ENCODE assay signal across 8 cellular contexts in the genomic region with DNA sequence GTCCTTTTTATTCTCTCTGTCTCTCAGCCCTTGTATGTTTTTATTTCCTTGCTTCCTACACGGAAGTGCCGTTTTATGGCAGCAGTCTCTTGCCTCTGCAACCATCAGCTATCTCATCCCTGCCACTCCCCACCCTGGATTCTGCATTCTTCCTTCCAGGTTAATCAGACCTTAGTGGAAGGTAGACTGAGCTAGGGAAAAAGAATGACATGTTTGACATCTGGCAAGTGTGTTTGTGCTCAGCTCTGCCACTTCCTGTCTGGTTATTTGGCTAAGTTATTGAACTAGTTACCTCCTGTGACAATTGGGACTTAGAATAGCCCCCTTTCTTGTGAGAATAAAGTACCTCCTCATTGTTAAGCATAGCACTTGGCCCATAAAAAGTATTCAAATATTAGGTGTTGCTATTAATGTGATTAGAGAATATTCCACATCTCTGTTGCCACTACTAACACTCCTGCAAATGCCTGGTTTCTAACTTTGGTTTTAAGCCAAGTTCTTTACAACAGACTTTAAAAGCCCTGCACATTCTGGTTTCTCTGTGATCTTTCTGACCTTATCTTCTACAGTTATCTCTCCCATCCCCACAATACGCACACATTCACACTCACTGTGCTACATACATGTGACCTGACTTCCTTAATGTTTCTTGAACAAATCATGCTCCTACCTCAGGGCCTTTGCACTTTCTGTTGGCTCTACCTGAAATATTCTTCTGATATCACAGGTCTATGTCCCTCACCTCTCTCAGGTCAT. TPM values are rescaled to one million over a fixed set of nuclear protein-coding genes. Genes with fewer than 3 reads are reported as not detected.
A peak's percentile ranks its signal among the peaks of the same experiment; 100 is the strongest.
DNase-seq lines count a peak whose midpoint lies in the region; ATAC-seq and TF ChIP-seq lines count a peak whose summit lies in the region.

No MANE protein-coding gene starts in this region.

- H3K36me3 ChIP-seq in endocrine pancreas (ENCODE audit: control insufficient read depth, insufficient read depth, low read length) (no peaks in the 10 kb centered on the region), stomach (no peaks in the 10 kb centered on the region)

- peak overlapping the region; percentile 81 to 92 for H3K4me3 Mint-ChIP-seq in CD14-positive monocyte

- H3K9me3 ChIP-seq in endocrine pancreas (ENCODE audit: control insufficient read depth, low read length), result no peaks in the 10 kb centered on the region
- no peaks in the 10 kb centered on the region for H3K9me3 ChIP-seq in stomach

- H3K27ac Mint-ChIP-seq in CD14-positive monocyte, result peak overlapping the region; percentile 60 to 95 (median 83)

- H3K27me3 ChIP-seq in endocrine pancreas (ENCODE audit: control insufficient read depth, insufficient read depth, low read length) (no peaks in the 10 kb centered on the region), stomach (no peaks in the 10 kb centered on the region)

- H3K27me3 Mint-ChIP-seq in CD14-positive monocyte (ENCODE audit: low read depth in 3 of 3), result peaks cover 0 to 3% (median 0%) of the 10 kb centered on the region in 3 donors

- ATAC-seq in GM19395 (IDR thresholded peaks at IDR 0.05; ENCODE audit: unreplicated experiment), result peak; percentile 48
- no peak for ATAC-seq in GM18505 (IDR thresholded peaks at IDR 0.05; ENCODE audit: unreplicated experiment)

- H3K4me3 ChIP-seq in Jurkat, Clone E6-1 (ENCODE audit: low read length), result peak overlapping the region; percentile 41
- H3K4me3 ChIP-seq in endocrine pancreas (ENCODE audit: control insufficient read depth, insufficient read depth, low read length), result peak overlapping the region; percentile 86
- peak overlapping the region in 3 of 4 donors; percentile 6 to 33 (median 28) for H3K4me3 ChIP-seq in stomach

- H3K9me3 Mint-ChIP-seq in CD14-positive monocyte, result no peaks in the 10 kb centered on the region

- H3K36me3 Mint-ChIP-seq in CD14-positive monocyte, result no peaks in the 10 kb centered on the region

- no peak for TF ChIP-seq POLR2A in stomach (IDR thresholded peaks at IDR 0.05)
- no peak for TF ChIP-seq POLR2A in GM18505 (IDR thresholded peaks at IDR 0.05; ENCODE audit: borderline replicate concordance, extremely low read depth, insufficient read depth, insufficient read length)

- no peak overlapping the region for H3K9ac ChIP-seq in endocrine pancreas (ENCODE audit: control insufficient read depth, insufficient read depth, low read length)

- peaks cover 18% of the 10 kb centered on the region for H3K4me1 Mint-ChIP-seq in CD14-positive monocyte

- H3K4me1 ChIP-seq in endocrine pancreas (ENCODE audit: control insufficient read depth, insufficient read depth, low read length), result peaks cover 10% of the 10 kb centered on the region
- peaks cover 7 to 32% (median 21%) of the 10 kb centered on the region in 4 donors for H3K4me1 ChIP-seq in stomach

- intact Hi-C loops in CD14-positive monocyte (cut with micrococcal nuclease) (loop anchor here in 1 of 2 donors (10.0 kb wide), 2 partner anchors 214 to 784 kb away; a partner anchor contains a TSS), stomach (cut with DNase I; ENCODE audit: low total_unique reads) (no loop called here)

- no peak for DNase-seq in CD14-positive monocyte (ENCODE audit: low spot score)
- DNase-seq in Jurkat, Clone E6-1 (ENCODE audit: low read depth, low spot score), result peak; percentile 96
- no peak for DNase-seq in stomach
- DNase-seq in dedifferentiated amniotic fluid mesenchymal stem cell (ENCODE audit: extremely low spot score), result no peak
- no peak for DNase-seq in glomerular visceral epithelial cell (ENCODE audit: extremely low spot score)

- peak overlapping the region in 4 of 5 donors; percentile 32 to 76 (median 60) for H3K27ac ChIP-seq in stomach

- no peak for TF ChIP-seq EP300 in stomach (IDR thresholded peaks at IDR 0.05)

- 24 to 34% (median 27%) methylated on average over 3 of the region's 3 CpGs for WGBS in stomach, 5 donors

- TF ChIP-seq CTCF in CD14-positive monocyte (IDR thresholded peaks at IDR 0.05), result peak; percentile 7
- TF ChIP-seq CTCF in stomach (IDR thresholded peaks at IDR 0.05), result no peak

RNA-seq across cellular contexts. Expression of a gene that starts 10.8 kb away (rescaled TPM):
- 10 to 100 TPM; 37.1 to 48.1 TPM for polyA plus RNA-seq in CD14-positive monocyte
- 90.5 TPM for polyA plus RNA-seq in Jurkat, Clone E6-1 (2012; ENCODE audit: insufficient read depth, insufficient read length)
- total RNA-seq in stomach, result 100 to 1,000 TPM in 1 of 5 donors, 10 to 100 TPM in 4; 22.2 to 258 (median 51.6) TPM
- 10 to 100 TPM in 2 of 3 donors, 1 to 10 TPM in 1; 7.4 to 18.5 (median 13.3) TPM for polyA plus RNA-seq in stomach

Comparison
In these comparisons a context has a peak if more than half of its experiments do, and no peak if none do; other contexts are left out.
1. H3K4me3 ChIP-seq: peak in every context shown above with its lines; median percentile 86 in endocrine pancreas; 41 in Jurkat, Clone E6-1; 28 in stomach.